ENCODE assay signal across 8 cellular contexts in the genomic region with DNA sequence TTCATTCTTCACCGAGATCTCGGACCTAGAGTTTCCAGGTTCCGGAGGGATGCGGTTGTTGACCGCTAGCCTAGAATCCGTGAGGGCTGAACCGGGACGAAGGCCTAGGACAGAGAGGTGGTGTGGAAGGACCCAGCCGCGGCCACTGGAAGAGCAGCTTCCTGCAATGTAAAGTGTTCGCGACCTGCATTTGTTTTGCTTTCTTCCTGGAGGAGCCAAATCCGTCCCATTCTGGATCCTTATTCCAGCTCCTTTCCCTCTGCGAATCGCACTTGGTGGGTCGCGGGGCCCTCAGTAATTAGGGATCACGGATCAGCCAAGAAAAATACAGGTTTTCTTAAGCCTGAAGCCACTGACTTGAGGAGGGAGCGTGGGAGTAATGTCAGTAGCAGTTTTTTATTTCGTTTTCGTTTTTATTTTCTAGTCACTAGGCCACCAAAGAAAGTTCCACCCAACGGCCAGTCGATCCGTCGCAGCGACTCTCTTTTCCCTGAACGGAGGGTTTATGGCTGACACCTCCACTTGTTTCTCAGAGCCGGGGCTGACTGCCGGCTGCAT. TPM values are rescaled to one million over a fixed set of nuclear protein-coding genes. Genes with fewer than 3 reads are reported as not detected.
DNase-seq lines count a peak whose midpoint lies in the region; ATAC-seq and TF ChIP-seq lines count a peak whose summit lies in the region.

No MANE protein-coding gene starts in this region.

- H3K9me3 ChIP-seq in heart right ventricle = peaks cover 0 to 4% (median 0%) of the 10 kb centered on the region in 11 donors
- no peaks in the 10 kb centered on the region; the same call in 1 of the 2 replicates for H3K9me3 ChIP-seq in iPS DF 6.9 (ENCODE audit: control insufficient read depth, insufficient read depth, low read length)

- H3K36me3 ChIP-seq in heart right ventricle (peaks cover 0 to 7% (median 0%) of the 10 kb centered on the region in 9 donors), iPS DF 6.9 (ENCODE audit: control insufficient read depth, insufficient read depth, low read length) (no peaks in the 10 kb centered on the region)

- no peak for TF ChIP-seq CTCF in heart right ventricle (IDR thresholded peaks at IDR 0.05)

- peaks cover 46% of the 10 kb centered on the region for H3K4me1 Mint-ChIP-seq in activated CD4-positive, alpha-beta memory T cell treated with anti-CD3 and anti-CD28 coated beads for 36 hours (ENCODE audit: low read depth)

- intact Hi-C loops in heart right ventricle (cut with DNase I) = loop anchor here (1.0 to 10.0 kb wide), 8 partner anchors 39 to 79 kb away; partner anchors contain the start of gene ANXA2R (in 3 of the 10)
- intact Hi-C loops in Right ventricle myocardium inferior (cut with DNase I) = loop anchor here (1.0 to 5.0 kb wide), 2 partner anchors 49 to 131 kb away; partner anchors contain the start of genes ANXA2R and ZNF131
- intact Hi-C loops in activated CD4-positive, alpha-beta memory T cell treated with anti-CD3 and anti-CD28 coated beads for 36 hours (cut with micrococcal nuclease) = loop anchor here (5.0 to 10.0 kb wide), 3 partner anchors 203 to 1119 kb away; partner anchors contain the start of genes NIM1K, OXCT1 and TMEM267

- H3K27ac Mint-ChIP-seq in activated CD4-positive, alpha-beta memory T cell treated with anti-CD3 and anti-CD28 coated beads for 36 hours = peak overlapping the region; percentile 94

- peak overlapping the region; percentile 87 for H3K4me3 Mint-ChIP-seq in activated CD4-positive, alpha-beta memory T cell treated with anti-CD3 and anti-CD28 coated beads for 36 hours

- WGBS in heart right ventricle, 2 donors = 25% methylated on average over 29 of the region's 29 CpGs
- WGBS in iPS DF 6.9 (ENCODE audit: insufficient coverage, insufficient read length) = no CpG with 5 or more reads among the region's 29 CpGs

- peak in 3 of 8 donors; percentile 5 to 10 (median 10) for ATAC-seq in heart right ventricle
- no peak for ATAC-seq in Right ventricle myocardium inferior
- peak; percentile 15 for ATAC-seq in HG02973 (IDR thresholded peaks at IDR 0.05; ENCODE audit: unreplicated experiment)

- H3K27me3 ChIP-seq in heart right ventricle (peaks cover 0 to 95% (median 68%) of the 10 kb centered on the region in 7 donors), iPS DF 6.9 (ENCODE audit: control insufficient read depth, insufficient read depth, low read length) (peaks cover 65% of the 10 kb centered on the region)

- H3K9me3 Mint-ChIP-seq in activated CD4-positive, alpha-beta memory T cell treated with anti-CD3 and anti-CD28 coated beads for 36 hours = peaks cover 9% of the 10 kb centered on the region

- H3K4me1 ChIP-seq in heart right ventricle = peaks cover 0 to 79% (median 16%) of the 10 kb centered on the region in 9 donors
- 0 out of 2 replicates have a peak, but pooled peaks cover 4% of the 10 kb centered on the region for H3K4me1 ChIP-seq in iPS DF 6.9 (ENCODE audit: control insufficient read depth, insufficient read depth, low read length)

- peak overlapping the region; percentile 89 to 100 (median 96) for H3K27ac ChIP-seq in heart right ventricle
- H3K27ac ChIP-seq in iPS DF 6.9 (ENCODE audit: low read length) = no peak overlapping the region
- H3K27ac ChIP-seq in substantia nigra (ENCODE audit: low read depth, low read length, poor library complexity, severe bottlenecking) = peak overlapping the region; percentile 79

- peaks cover 11% of the 10 kb centered on the region for H3K36me3 Mint-ChIP-seq in activated CD4-positive, alpha-beta memory T cell treated with anti-CD3 and anti-CD28 coated beads for 36 hours

- H3K4me3 ChIP-seq in heart right ventricle (peak overlapping the region; percentile 53 to 76 (median 64)), iPS DF 6.9 (ENCODE audit: low read length) (peak overlapping the region; percentile 2; the same call in 1 of the 2 replicates)

- H3K27me3 Mint-ChIP-seq in activated CD4-positive, alpha-beta memory T cell treated with anti-CD3 and anti-CD28 coated beads for 36 hours = no peaks in the 10 kb centered on the region

- CTCF ChIA-PET in activated CD4-positive, alpha-beta memory T cell treated with anti-CD3 and anti-CD28 coated beads for 36 hours (lab: Charles Lee) = interaction anchor here (1.5 to 7.9 kb wide), 7 partner anchors 16 to 83 kb away, joined by 5 to 126 read pairs (median 40); partner anchors contain the start of gene ANXA2R

- POLR2A ChIA-PET in activated CD4-positive, alpha-beta memory T cell treated with anti-CD3 and anti-CD28 coated beads for 36 hours (lab: Charles Lee) = interaction anchor here (0.8 to 5.7 kb wide), 9 partner anchors 18 to 130 kb away, joined by 3 to 93 read pairs (median 15); partner anchors contain the start of gene ZNF131

- DNase-seq in heart right ventricle (peak in 1 of 2 donors; percentile 23), Right ventricle myocardium inferior (ENCODE audit: missing footprints) (no peak), iPS DF 6.9 (ENCODE audit: low read depth, low spot score) (no peak), substantia nigra (lab: John Stamatoyannopoulos, UW) (no peak), NCI-H187 treated with DMSO at 0.1 percent for 48 hours (lab: John Stamatoyannopoulos, UW) (no peak)
- peak; percentile 35 for DNase-seq in activated CD4-positive, alpha-beta memory T cell treated with anti-CD3 and anti-CD28 coated beads for 36 hours
- no peak for DNase-seq in stimulated activated CD4-positive, alpha-beta T cell treated with anti-CD3 and anti-CD28 coated beads, Interleukin-15, amount 100 ng/mL, for 24 hours

RNA-seq across cellular contexts. Expression of gene ANXA2R, which starts 48.6 kb away (rescaled TPM):
- total RNA-seq in heart right ventricle (1 to 10 TPM in 4 of 10 donors, under 1 TPM in 6; 0.42 to 1.8 (median 0.87) TPM), Right ventricle myocardium inferior (0.84 TPM)
- 1 to 10 TPM; 2.4 to 3.4 TPM for polyA plus RNA-seq in heart right ventricle
- 1 to 10 TPM; 2.8 to 3.8 TPM for total RNA-seq in activated CD4-positive, alpha-beta memory T cell treated with anti-CD3 and anti-CD28 coated beads for 36 hours
